12 cellular contexts compared by ENCODE assay signal in genomic region chr20:64257107-64257757, GRCh38. TPM values are rescaled to one million over a fixed set of nuclear protein-coding genes. Genes with fewer than 3 reads are reported as not detected.
DNase-seq lines count a peak whose midpoint lies in the region; ATAC-seq and TF ChIP-seq lines count a peak whose summit lies in the region.
"Had no signal": no experiment of that assay in that cellular context is flagged by ENCODE, and none has a peak within 500 bp of the region (broad histone marks: within the 10 kb centered on the region; RNA-seq: fewer than 3 reads in every experiment).

No MANE protein-coding gene starts in this region.

- BruUV-seq in OCI-LY7 (replicated peaks; lab: Mats Ljungman, UMichigan) = no TSS peak

- H3K9me3 ChIP-seq in DND-41 (ENCODE audit: insufficient read depth, low read length, severe bottlenecking) (no peaks in the 10 kb centered on the region), OCI-LY7 (ENCODE audit: low read length) (no peaks in the 10 kb centered on the region), neuron (ENCODE audit: low read length) (no peaks in the 10 kb centered on the region)
- H3K9me3 ChIP-seq: SJSA1 had no signal

- CTCF ChIA-PET in OCI-LY7 (lab: Charles Lee; ENCODE audit: unreplicated experiment) = no interaction called here

- ATAC-seq in DND-41 (ENCODE audit: insufficient read depth, low read depth) = no peak
- ATAC-seq in foreskin keratinocyte = no peak

- peak overlapping the region; percentile 96 for H3K9ac ChIP-seq in DND-41 (ENCODE audit: low read depth, low read length)

- no peak for DNase-seq in DND-41
- DNase-seq in OCI-LY7 (ENCODE audit: low spot score) = no peak
- no peak for DNase-seq in epithelial cell of proximal tubule (ENCODE audit: low read depth)
- DNase-seq in NCI-H1048 (lab: John Stamatoyannopoulos, UW) = no peak
- no peak for DNase-seq in HCEC 1CT
- DNase-seq in foreskin keratinocyte = no peak
- no peak for DNase-seq in NCI-H2081 treated with DMSO at 0.1 percent for 48 hours (lab: John Stamatoyannopoulos, UW)
- DNase-seq: activated effector memory CD4-positive, alpha-beta T cell treated with Interleukin-2 at 50 U/mL for 16 hours; GDM1; NCI-H1930 had no signal

- H3K4me3 ChIP-seq in DND-41 (ENCODE audit: low read depth in 1 of 2, low read length in 2 of 2) (peak overlapping the region in 1 of 2 experiments; percentile 75; a peak in 2 of 4 replicates), OCI-LY7 (ENCODE audit: low read depth, low read length, poor library complexity, severe bottlenecking) (peak overlapping the region; percentile 95), epithelial cell of proximal tubule (ENCODE audit: low read depth, low read length) (peak overlapping the region; percentile 89), neuron (ENCODE audit: low read length) (peak overlapping the region; percentile 64)

- peaks cover 64% of the 10 kb centered on the region for H3K79me2 ChIP-seq in DND-41 (ENCODE audit: insufficient read depth, low read length)
- peaks cover 15% of the 10 kb centered on the region; the same call in 1 of the 2 replicates for H3K79me2 ChIP-seq in OCI-LY7 (ENCODE audit: insufficient read depth, low read depth, low read length)

- no peaks in the 10 kb centered on the region for H3K9me2 ChIP-seq in OCI-LY7 (ENCODE audit: insufficient read depth, low read length)

- no peaks in the 10 kb centered on the region for H3K27me3 ChIP-seq in DND-41 (ENCODE audit: insufficient read depth, low read length, poor library complexity)
- H3K27me3 ChIP-seq in neuron (ENCODE audit: insufficient read depth, low read length) = no peaks in the 10 kb centered on the region
- no peaks in the 10 kb centered on the region for H3K27me3 ChIP-seq in foreskin keratinocyte
- H3K27me3 ChIP-seq: SJSA1 had no signal

- H3K4me2 ChIP-seq in DND-41 (ENCODE audit: insufficient read depth, low read length) = peak overlapping the region; percentile 72
- peak overlapping the region; percentile 93 for H3K4me2 ChIP-seq in OCI-LY7 (ENCODE audit: low read length)

- peaks cover 40% of the 10 kb centered on the region for H3K4me1 ChIP-seq in DND-41 (ENCODE audit: insufficient read depth, low read length)
- H3K4me1 ChIP-seq in OCI-LY7 (ENCODE audit: insufficient read depth, low read length, poor library complexity, severe bottlenecking) = peaks cover 28% of the 10 kb centered on the region
- peaks cover 10% of the 10 kb centered on the region for H3K4me1 ChIP-seq in neuron (ENCODE audit: insufficient read depth, low read length)
- H3K4me1 ChIP-seq in foreskin keratinocyte = peaks cover 6% of the 10 kb centered on the region

- no peak overlapping the region for H2AFZ ChIP-seq in DND-41 (ENCODE audit: low read depth, low read length)
- H2AFZ ChIP-seq in OCI-LY7 (ENCODE audit: low read length) = no peak overlapping the region
- no peak overlapping the region for H2AFZ ChIP-seq in neuron (ENCODE audit: low read depth, low read length)

- TF ChIP-seq CTCF in DND-41 (IDR thresholded peaks at IDR 0.05; ENCODE audit: borderline replicate concordance, extremely low read depth, low read length, poor library complexity, severe bottlenecking) = no peak
- no peak for TF ChIP-seq CTCF in OCI-LY7 (conservative IDR thresholded peaks at IDR 0.05; ENCODE audit: low read length)
- no peak for TF ChIP-seq CTCF in epithelial cell of proximal tubule (conservative IDR thresholded peaks at IDR 0.05; ENCODE audit: low read depth, low read length)
- TF ChIP-seq CTCF in foreskin keratinocyte (conservative IDR thresholded peaks at IDR 0.05) = no peak

- H3K27ac ChIP-seq in DND-41 (ENCODE audit: low read length) = peak overlapping the region; percentile 80; the same call in 1 of the 2 replicates
- H3K27ac ChIP-seq in OCI-LY7 (ENCODE audit: low read depth, low read length, poor library complexity, severe bottlenecking) = no peak overlapping the region
- H3K27ac ChIP-seq in foreskin keratinocyte = no peak overlapping the region
- H3K27ac ChIP-seq: SJSA1 had no signal

- H4K20me1 ChIP-seq in DND-41 (ENCODE audit: insufficient read depth, low read length) = peaks cover 15% of the 10 kb centered on the region; the same call in 1 of the 2 replicates
- H4K20me1 ChIP-seq in OCI-LY7 (ENCODE audit: insufficient read depth, low read length) = no peaks in the 10 kb centered on the region

- intact Hi-C loops in OCI-LY7 (cut with micrococcal nuclease; ENCODE audit: unreplicated experiment) = no loop called here

- peaks cover 15% of the 10 kb centered on the region for H3K36me3 ChIP-seq in DND-41 (ENCODE audit: insufficient read depth, low read length)
- peaks cover 8% of the 10 kb centered on the region; the same call in 1 of the 2 replicates for H3K36me3 ChIP-seq in OCI-LY7 (ENCODE audit: insufficient read depth, low read length)
- peaks cover 8% of the 10 kb centered on the region for H3K36me3 ChIP-seq in neuron (ENCODE audit: insufficient read depth, low read length)
- H3K36me3 ChIP-seq: SJSA1 had no signal

- POLR2A ChIA-PET in OCI-LY7 (lab: Charles Lee) = interaction anchor here (0.9 kb wide), 1 partner anchor 20 kb away, joined by 3 read pairs; no protein-coding TSS in a partner anchor

RNA-seq across cellular contexts. Expression of gene PCMTD2, which starts 1.7 kb away (rescaled TPM):
- 47.0 and 62.1 TPM in 2 replicates for total RNA-seq in OCI-LY7 (2014; rRNA removed; shearing (Covaris generic))
- total RNA-seq in OCI-LY7 (2022) (51.7 and 64.2 TPM in 2 replicates), epithelial cell of proximal tubule (15.9 and 44.7 TPM in 2 replicates), foreskin keratinocyte (15.6 and 17.2 TPM in 2 replicates)
- polyA plus RNA-seq in foreskin keratinocyte = 4.6 TPM in 2 replicates
